ENCODE assay signal across 9 cellular contexts in the genomic region with DNA sequence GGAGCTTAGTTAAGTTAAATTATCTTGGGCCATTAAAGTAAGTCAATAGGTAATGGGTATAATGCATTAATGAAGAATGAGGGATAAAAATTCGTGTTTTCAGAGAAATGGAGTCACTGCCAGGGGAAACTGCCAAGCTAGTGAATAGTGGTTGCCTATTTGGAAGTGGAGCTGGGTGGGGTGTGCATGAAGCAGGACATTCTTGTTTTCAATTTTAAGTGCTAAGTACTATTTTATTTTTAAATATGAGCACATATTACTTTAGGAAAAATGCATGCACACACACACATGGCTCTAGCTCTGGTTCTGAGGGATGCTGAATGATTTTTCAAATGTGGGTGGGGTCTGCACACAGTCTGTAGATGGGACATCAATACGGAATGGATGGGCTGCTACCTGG.
"Had no signal": no experiment of that assay in that cellular context is flagged by ENCODE, and none has a peak within 500 bp of the region (broad histone marks: within the 10 kb centered on the region; RNA-seq: fewer than 3 reads in every experiment).

No MANE protein-coding gene starts in this region.

- H3K4me3 ChIP-seq: GM23248, HAP-1 had no signal

- H3K27ac Mint-ChIP-seq: HFFc6, IgD-negative memory B cell had no signal

- DNase-seq: GM23248, GOT3, H7, HFFc6 had no signal

- H3K9me3 Mint-ChIP-seq: IgD-negative memory B cell had no signal

- H3K4me1 ChIP-seq: HAP-1 had no signal

- ATAC-seq: HCT116, HepG2 had no signal

- H3K4me3 Mint-ChIP-seq: HFFc6, IgD-negative memory B cell had no signal

- H3K36me3 ChIP-seq: HAP-1 had no signal

- H3K27ac ChIP-seq: GM23248, HL-60 had no signal

- H3K27me3 Mint-ChIP-seq: IgD-negative memory B cell had no signal

- H3K36me3 Mint-ChIP-seq: IgD-negative memory B cell had no signal

- H2AFZ ChIP-seq: GM23248 had no signal

- H3K9ac ChIP-seq: GM23248 had no signal
